Comparison of ENCODE assay signal across 8 cellular contexts in the genomic region with DNA sequence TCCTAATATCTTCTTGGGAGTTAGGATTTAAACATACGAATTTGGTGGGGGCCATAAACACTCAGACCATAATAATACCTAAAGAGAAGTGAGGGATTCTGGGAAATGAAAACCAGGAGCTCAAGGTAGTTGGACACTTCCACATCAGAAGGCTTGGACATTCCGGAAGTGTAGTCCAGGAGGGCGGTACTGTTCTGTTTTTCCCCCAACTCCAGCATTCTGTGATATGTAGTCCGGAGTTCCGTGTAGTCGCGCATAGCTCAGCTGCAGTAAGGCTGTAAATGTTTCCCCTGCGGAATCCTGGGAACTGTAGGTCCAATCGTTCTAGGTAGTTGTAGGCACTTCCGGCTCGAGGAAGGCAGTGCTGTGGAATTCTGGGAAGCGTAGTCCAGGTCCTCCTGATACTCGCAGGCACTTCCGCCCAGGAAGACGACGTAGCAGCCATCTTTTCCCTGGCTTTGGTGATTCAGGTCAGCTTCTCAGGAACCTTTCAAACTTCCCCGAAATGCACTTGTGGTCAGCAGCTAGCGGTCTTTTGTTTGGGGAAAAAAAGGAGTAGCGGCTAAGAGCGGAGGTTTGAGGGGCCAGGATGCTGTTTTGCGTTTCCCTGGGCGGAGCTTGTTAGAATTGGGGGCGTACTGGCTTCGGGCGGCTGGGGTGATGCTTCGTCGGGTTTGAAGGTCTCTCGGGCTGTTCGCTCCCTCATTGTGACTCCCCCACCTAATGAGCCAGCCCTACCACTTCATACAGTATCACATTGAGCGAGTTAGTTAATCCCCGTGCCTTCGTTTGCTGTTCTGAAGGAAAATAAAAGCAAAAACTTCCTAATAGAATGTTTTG. TPM values are rescaled to one million over a fixed set of nuclear protein-coding genes. Genes with fewer than 3 reads are reported as not detected.
A peak's percentile ranks its signal among the peaks of the same experiment; 100 is the strongest.
DNase-seq lines count a peak whose midpoint lies in the region; ATAC-seq and TF ChIP-seq lines count a peak whose summit lies in the region.

Gene ZNF226 (plus strand): TSS at position 428 of the 840 bp plus-strand sequence. CDS start 4,981 bp downstream, outside the sequence.

- CTCF ChIA-PET in Caco-2 (lab: Charles Lee) = interaction anchor here (1.1 to 1.3 kb wide), 2 partner anchors 48 to 214 kb away, joined by 3 to 6 read pairs; partner anchors contain the start of genes ZNF221 and ZNF227

- H3K36me3 ChIP-seq in Caco-2 (ENCODE audit: control insufficient read depth, insufficient read depth, low read length) (peaks cover 8% of the 10 kb centered on the region; the same call in 1 of the 2 replicates), HUES64 (ENCODE audit: insufficient read depth, low read length) (peaks cover 35% of the 10 kb centered on the region), OCI-LY1 (ENCODE audit: insufficient read depth, low read length) (peaks cover 35% of the 10 kb centered on the region)

- BruUV-seq in Caco-2 (replicated peaks; lab: Mats Ljungman, UMichigan) = no TSS peak

- H3K4me2 ChIP-seq in OCI-LY1 (ENCODE audit: low read length) = peak within 1 kb of the TSS; percentile 98

- intact Hi-C loops in Caco-2 (cut with micrococcal nuclease; ENCODE audit: unreplicated experiment) = loop anchor here (1.0 to 10.0 kb wide), 7 partner anchors 24 to 335 kb away; partner anchors contain the start of genes ZNF155, ZNF180, ZNF223 and ZNF224

- H4K20me1 ChIP-seq in OCI-LY1 (ENCODE audit: insufficient read depth, low read length) = no peaks in the 10 kb centered on the region

- H3K9ac ChIP-seq in HUES64 (ENCODE audit: low read depth, low read length) = peak within 1 kb of the TSS; percentile 84
- H3K9ac ChIP-seq in OCI-LY1 (ENCODE audit: low read length) = peak within 1 kb of the TSS; percentile 76

- H3K4me3 ChIP-seq in Caco-2 (ENCODE audit: low read depth, low read length) = peak within 1 kb of the TSS; percentile 79
- H3K4me3 ChIP-seq in HUES64 (ENCODE audit: low read length) = peak within 1 kb of the TSS; percentile 82
- peak within 1 kb of the TSS; percentile 68 for H3K4me3 ChIP-seq in OCI-LY1 (ENCODE audit: low read depth, low read length, poor library complexity, severe bottlenecking)
- peak within 1 kb of the TSS; percentile 100 for H3K4me3 ChIP-seq in epithelial cell of esophagus (ENCODE audit: low read length)
- H3K4me3 ChIP-seq in mononuclear cell (ENCODE audit: low read length) = peak within 1 kb of the TSS; percentile 61

- TF ChIP-seq CTCF in Caco-2 (IDR thresholded peaks at IDR 0.05; ENCODE audit: insufficient read depth in 1 of 2, low read depth in 1 of 2, low read length in 1 of 2, severe bottlenecking in 1 of 2, unreplicated experiment in 1 of 2) = no peak
- no peak for TF ChIP-seq CTCF in OCI-LY1 (IDR thresholded peaks at IDR 0.05; ENCODE audit: low read length)
- TF ChIP-seq CTCF in epithelial cell of esophagus (IDR thresholded peaks at IDR 0.05; ENCODE audit: insufficient read depth, low read depth, low read length, missing control alignments) = no peak

- peak within 1 kb of the TSS; percentile 95 for H3K4me3 Mint-ChIP-seq in Caco-2 (ENCODE audit: unreplicated experiment)

- no peaks in the 10 kb centered on the region for H3K4me1 Mint-ChIP-seq in Caco-2 (ENCODE audit: low read depth, unreplicated experiment)

- no peaks in the 10 kb centered on the region for H3K27me3 Mint-ChIP-seq in Caco-2 (ENCODE audit: insufficient read depth, unreplicated experiment)

- 0 out of 2 replicates have a peak, but pooled peaks cover 3% of the 10 kb centered on the region for H3K79me2 ChIP-seq in OCI-LY1 (ENCODE audit: insufficient read depth, low read length)

- H3K27me3 ChIP-seq in Caco-2 (replicated peaks; ENCODE audit: control insufficient read depth, insufficient read depth, low read length) = no peaks in the 10 kb centered on the region
- H3K27me3 ChIP-seq in HUES64 (ENCODE audit: insufficient read depth, low read length) = no peaks in the 10 kb centered on the region; the same call in 1 of the 2 replicates
- no peaks in the 10 kb centered on the region for H3K27me3 ChIP-seq in OCI-LY1 (ENCODE audit: insufficient read depth, low read length)
- H3K27me3 ChIP-seq in mononuclear cell (ENCODE audit: insufficient read depth, low read length) = no peaks in the 10 kb centered on the region

- peak; percentile 91 for ATAC-seq in GM21381 (IDR thresholded peaks at IDR 0.05; ENCODE audit: unreplicated experiment)

- peak within 1 kb of the TSS; percentile 50 for H2AFZ ChIP-seq in OCI-LY1 (ENCODE audit: low read length)

- POLR2A ChIA-PET in Caco-2 (lab: Charles Lee) = interaction anchor here (0.5 to 1.9 kb wide), 18 partner anchors 23 to 1504 kb away, joined by 3 to 11 read pairs (median 4); partner anchors contain the start of genes SMG9, ZNF112, ZNF180 and ZNF221

- H3K9me2 ChIP-seq in OCI-LY1 (ENCODE audit: low read depth, low read length) = no peaks in the 10 kb centered on the region

- WGBS in HUES64 = 0% methylated on average over 31 of the region's 32 CpGs

- peaks cover 47% of the 10 kb centered on the region for H3K36me3 Mint-ChIP-seq in Caco-2 (ENCODE audit: insufficient read depth, unreplicated experiment)

- H3K27ac ChIP-seq in HUES64 (ENCODE audit: low read depth, low read length) (peak within 1 kb of the TSS; percentile 73), OCI-LY1 (ENCODE audit: low read depth, low read length, poor library complexity, severe bottlenecking) (peak within 1 kb of the TSS; percentile 25)

- DNase-seq in Caco-2 (peak; percentile 95 to 98), activated T-cell treated with anti-CD3 and anti-CD28 coated beads for 1 hour (ENCODE audit: low read depth) (peak; percentile 53), epithelial cell of esophagus (ENCODE audit: low read depth) (peak; percentile 99)
- DNase-seq in stimulated activated CD8-positive, alpha-beta memory T cell treated with anti-CD3 and anti-CD28 coated beads, Interleukin-4, amount 100 ng/mL, for 1 hour (ENCODE audit: low read depth in 2 of 2, low spot score in 1 of 2) = peak; percentile 53 to 70

- 0 out of 2 replicates have a peak, but pooled peaks cover 10% of the 10 kb centered on the region for H3K4me1 ChIP-seq in Caco-2
- H3K4me1 ChIP-seq in HUES64 (ENCODE audit: insufficient read depth, low read length) = peaks cover 4% of the 10 kb centered on the region; the same call in 1 of the 2 replicates
- H3K4me1 ChIP-seq in OCI-LY1 (ENCODE audit: insufficient read depth, low read length, severe bottlenecking) = peaks cover 15% of the 10 kb centered on the region
- H3K4me1 ChIP-seq in mononuclear cell (ENCODE audit: insufficient read depth, low read length) = peaks cover 16% of the 10 kb centered on the region

- no peaks in the 10 kb centered on the region for H3K9me3 Mint-ChIP-seq in Caco-2 (ENCODE audit: unreplicated experiment)

- H3K9me3 ChIP-seq in Caco-2 (no peaks in the 10 kb centered on the region), HUES64 (ENCODE audit: insufficient read depth, low read depth, low read length) (no peaks in the 10 kb centered on the region), OCI-LY1 (ENCODE audit: low read length) (peaks cover 3% of the 10 kb centered on the region; the same call in 1 of the 2 replicates), mononuclear cell (ENCODE audit: low read depth, low read length) (peaks cover 33% of the 10 kb centered on the region)

- no peaks in the 10 kb centered on the region for H3F3A ChIP-seq in OCI-LY1 (ENCODE audit: insufficient read depth, low read length)

- peak within 1 kb of the TSS; percentile 98 for H3K27ac Mint-ChIP-seq in Caco-2 (ENCODE audit: unreplicated experiment)

RNA-seq across cellular contexts. Expression of gene ZNF226, which starts in this region (rescaled TPM):
- 27.0 and 28.0 TPM in 2 replicates for total RNA-seq in Caco-2 (2022)
- polyA plus RNA-seq in HUES64 (2013, experiment 1 of 2) = 9.5 TPM
- polyA plus RNA-seq in HUES64 (2013, experiment 2 of 2) = 13.0 TPM
- total RNA-seq in mononuclear cell = 7.6 TPM

Comparison
In these comparisons a context has a peak if more than half of its experiments do, and no peak if none do; other contexts are left out.
1. Peak in every context shown above with its lines: DNase-seq, ATAC-seq, H3K4me3 ChIP-seq and H3K27ac ChIP-seq.